In genomic region chr21:45887788-45888187, GRCh38 we compare ENCODE assay signal across 12 cellular contexts.
DNase-seq lines count a peak whose midpoint lies in the region; ATAC-seq and TF ChIP-seq lines count a peak whose summit lies in the region.
"Had no signal": no experiment of that assay in that cellular context is flagged by ENCODE, and none has a peak within 500 bp of the region (broad histone marks: within the 10 kb centered on the region; RNA-seq: fewer than 3 reads in every experiment).

No MANE protein-coding gene starts in this region.

- intact Hi-C loops in naive thymus-derived CD4-positive, alpha-beta T cell (cut with micrococcal nuclease) = no loop called here
- intact Hi-C loops in uterus (cut with DNase I; ENCODE audit: low total_unique reads) = no loop called here

- 51% methylated on average over 14 of the region's 16 CpGs for WGBS in SK-N-SH (ENCODE audit: low lambda C conversion rate)

- CTCF ChIA-PET in SK-N-SH (lab: Yijun Ruan, JAX) = interaction anchor here (0.9 to 1.9 kb wide), 7 partner anchors 9 to 332 kb away, joined by 3 to 10 read pairs (median 4); no protein-coding TSS in a partner anchor
- CTCF ChIA-PET in naive thymus-derived CD4-positive, alpha-beta T cell (lab: Charles Lee) = interaction anchor here (4.7 kb wide), 1 partner anchor 35 kb away, joined by 18 read pairs; no protein-coding TSS in a partner anchor

- peaks cover 0 to 17% (median 0%) of the 10 kb centered on the region in 5 donors for H3K27me3 Mint-ChIP-seq in naive thymus-derived CD4-positive, alpha-beta T cell

- no peak for ATAC-seq in naive thymus-derived CD4-positive, alpha-beta T cell
- no peak for ATAC-seq in GM21526 (IDR thresholded peaks at IDR 0.05; ENCODE audit: low FRiP score, unreplicated experiment)

- H3K27ac Mint-ChIP-seq in naive thymus-derived CD4-positive, alpha-beta T cell = peak overlapping the region in 7 of 9 donors; percentile 87 to 93 (median 90)
- H3K27ac Mint-ChIP-seq: nephron progenitor cell had no signal

- no peaks in the 10 kb centered on the region for H4K20me1 ChIP-seq in Loucy (ENCODE audit: insufficient read depth, low read length, poor library complexity, severe bottlenecking)
- H4K20me1 ChIP-seq in SK-N-SH (ENCODE audit: insufficient read depth) = no peaks in the 10 kb centered on the region; the same call in 1 of the 2 replicates

- no peaks in the 10 kb centered on the region for H3K9me3 ChIP-seq in Loucy (ENCODE audit: insufficient read depth, low read depth, low read length)
- no peaks in the 10 kb centered on the region for H3K9me3 ChIP-seq in SK-N-SH
- peaks cover 0 to 5% (median 0%) of the 10 kb centered on the region in 3 experiments for H3K9me3 ChIP-seq in naive thymus-derived CD4-positive, alpha-beta T cell (ENCODE audit: control insufficient read depth in 2 of 3, low read length in 3 of 3)
- H3K9me3 ChIP-seq in uterus = no peaks in the 10 kb centered on the region
- H3K9me3 ChIP-seq: MG63 had no signal

- H3K9ac ChIP-seq in Loucy (ENCODE audit: low read depth, low read length, poor library complexity, severe bottlenecking) = peak overlapping the region; percentile 61
- H3K9ac ChIP-seq in SK-N-SH = no peak overlapping the region

- peaks cover 92% of the 10 kb centered on the region for H3K4me1 ChIP-seq in Loucy (ENCODE audit: insufficient read depth, low read length, poor library complexity, severe bottlenecking)
- H3K4me1 ChIP-seq in SK-N-SH (ENCODE audit: control insufficient read depth in 1 of 2, insufficient read depth in 2 of 2, low read depth in 1 of 2, low read length in 1 of 2) = peaks cover 0 to 62% of the 10 kb centered on the region in 2 experiments; a peak in 2 of 4 replicates
- H3K4me1 ChIP-seq in naive thymus-derived CD4-positive, alpha-beta T cell (ENCODE audit: control insufficient read depth in 2 of 2, insufficient read depth in 2 of 2, low read length in 2 of 2) = peaks cover 48 to 78% of the 10 kb centered on the region in 2 donors
- no peaks in the 10 kb centered on the region for H3K4me1 ChIP-seq in uterus

- H3K27me3 ChIP-seq in Loucy (ENCODE audit: insufficient read depth, low read length, poor library complexity, severe bottlenecking) (no peaks in the 10 kb centered on the region), SK-N-SH (ENCODE audit: insufficient read depth) (no peaks in the 10 kb centered on the region), uterus (no peaks in the 10 kb centered on the region)
- no peaks in the 10 kb centered on the region for H3K27me3 ChIP-seq in naive thymus-derived CD4-positive, alpha-beta T cell (ENCODE audit: control insufficient read depth in 2 of 2, insufficient read depth in 2 of 2, low read length in 2 of 2)

- H3F3A ChIP-seq in Loucy (ENCODE audit: low read depth) (peaks cover 16% of the 10 kb centered on the region), SK-N-SH (replicated peaks; ENCODE audit: insufficient read depth) (no peaks in the 10 kb centered on the region)

- H3K4me3 Mint-ChIP-seq in naive thymus-derived CD4-positive, alpha-beta T cell = peak overlapping the region in 9 of 10 donors; percentile 24 to 81 (median 62)
- H3K4me3 Mint-ChIP-seq: nephron progenitor cell had no signal

- peaks cover 0 to 11% (median 4%) of the 10 kb centered on the region in 5 donors for H3K36me3 Mint-ChIP-seq in naive thymus-derived CD4-positive, alpha-beta T cell

- H3K79me2 ChIP-seq in Loucy (ENCODE audit: insufficient read depth, low read length) (no peaks in the 10 kb centered on the region), SK-N-SH (ENCODE audit: insufficient read depth) (no peaks in the 10 kb centered on the region)

- TF ChIP-seq RAD21 in SK-N-SH (IDR thresholded peaks at IDR 0.05; ENCODE audit: low read length) = no peak

- H3K9me3 Mint-ChIP-seq in naive thymus-derived CD4-positive, alpha-beta T cell = peaks cover 3 to 16% (median 7%) of the 10 kb centered on the region in 11 donors
- H3K9me3 Mint-ChIP-seq: nephron progenitor cell had no signal

- POLR2A ChIA-PET in SK-N-SH (lab: Yijun Ruan, JAX) = interaction anchor here (2.5 kb wide), 1 partner anchor 10 kb away, joined by 23 read pairs; no protein-coding TSS in a partner anchor
- POLR2A ChIA-PET in naive thymus-derived CD4-positive, alpha-beta T cell (lab: Charles Lee) = interaction anchor here (0.8 to 1.2 kb wide), 2 partner anchors 18 to 86 kb away, joined by 4 read pairs; no protein-coding TSS in a partner anchor

- DNase-seq in COR-L47 (lab: John Stamatoyannopoulos, UW) (peak; percentile 51), SK-N-SH (peak; percentile 84), putamen (ENCODE audit: low spot score) (no peak), uterus (no peak)
- peak in 5 of 9 donors; percentile 11 to 41 (median 21) for DNase-seq in naive thymus-derived CD4-positive, alpha-beta T cell
- DNase-seq: activated gamma-delta T cell treated with Interleukin-2 at 50 U/mL for 16 hours; cortex of kidney; MG63; nephron progenitor cell; stimulated activated CD8-positive, alpha-beta memory T cell treated with anti-CD3 and anti-CD28 coated beads, Interleukin-4, amount 100 ng/mL, for 48 hours had no signal

- H3K27ac ChIP-seq in SK-N-SH (ENCODE audit: low read depth in 2 of 2, low read length in 1 of 2) (peak overlapping the region in 1 of 2 experiments; percentile 96; a peak in 2 of 4 replicates), uterus (no peak overlapping the region)
- H3K27ac ChIP-seq in naive thymus-derived CD4-positive, alpha-beta T cell (ENCODE audit: low read depth, low read length) = no peak overlapping the region

- peak in 1 of 2 experiments; percentile 15; a peak in 1 of 4 replicates for TF ChIP-seq EP300 in SK-N-SH (IDR thresholded peaks at IDR 0.05; ENCODE audit: borderline replicate concordance in 1 of 2, low read depth in 1 of 2, low read length in 1 of 2)

- peaks cover 53 to 97% (median 91%) of the 10 kb centered on the region in 7 donors for H3K4me1 Mint-ChIP-seq in naive thymus-derived CD4-positive, alpha-beta T cell

- H3K4me3 ChIP-seq in Loucy (ENCODE audit: low read length, poor library complexity, severe bottlenecking) (no peak overlapping the region), SK-N-SH (ENCODE audit: low read depth in 2 of 2, low read length in 1 of 2) (no peak overlapping the region), uterus (no peak overlapping the region)
- no peak overlapping the region for H3K4me3 ChIP-seq in naive thymus-derived CD4-positive, alpha-beta T cell (ENCODE audit: low read length)
- H3K4me3 ChIP-seq: MG63 had no signal

- TF ChIP-seq POLR2A in uterus (IDR thresholded peaks at IDR 0.05) = no peak

- H2AFZ ChIP-seq in Loucy (ENCODE audit: low read length) (no peak overlapping the region), SK-N-SH (ENCODE audit: low read depth) (no peak overlapping the region)

- H3K36me3 ChIP-seq in Loucy (ENCODE audit: insufficient read depth, low read length) (no peaks in the 10 kb centered on the region), SK-N-SH (replicated peaks in 1 of 2; ENCODE audit: control insufficient read depth in 1 of 2, insufficient read depth in 2 of 2, low read length in 1 of 2) (no peaks in the 10 kb centered on the region), uterus (no peaks in the 10 kb centered on the region)
- H3K36me3 ChIP-seq in naive thymus-derived CD4-positive, alpha-beta T cell (ENCODE audit: control insufficient read depth in 2 of 3, insufficient read depth in 3 of 3, low read length in 3 of 3) = no peaks in the 10 kb centered on the region
- H3K36me3 ChIP-seq: MG63 had no signal

- TF ChIP-seq CTCF in Loucy (conservative IDR thresholded peaks at IDR 0.05; ENCODE audit: low read length) (no peak), SK-N-SH (IDR thresholded peaks at IDR 0.05) (no peak), uterus (IDR thresholded peaks at IDR 0.05) (no peak)

- H3K4me2 ChIP-seq in Loucy (ENCODE audit: low read depth, low read length, poor library complexity, severe bottlenecking) (peak overlapping the region; percentile 42), SK-N-SH (no peak overlapping the region)

- H3K9me2 ChIP-seq in Loucy (replicated peaks; ENCODE audit: low read depth, low read length) (no peaks in the 10 kb centered on the region), SK-N-SH (no peaks in the 10 kb centered on the region)

TF ChIP-seq in SK-N-SH, 30 proteins besides CTCF, POLR2A, EP300 and RAD21:
- no peak for TF ChIP-seq NFIC (IDR thresholded peaks at IDR 0.05; ENCODE audit: borderline replicate concordance)
- 0 out of 2 replicates have a peak, but pooled peaks have one; percentile 53 for TF ChIP-seq FOXJ3 (CRISPR knock-in tag; IDR thresholded peaks at IDR 0.05)
- peak; percentile 28 for TF ChIP-seq CHD2 (IDR thresholded peaks at IDR 0.05; ENCODE audit: low read length, partially characterized antibody)
- no peak for TF ChIP-seq PBX3 (IDR thresholded peaks at IDR 0.05)

Comparison
In these comparisons a context has a peak if more than half of its experiments do, and no peak if none do; other contexts are left out.
1. DNase-seq: peak in COR-L47 (single experiment), SK-N-SH (single experiment) and naive thymus-derived CD4-positive, alpha-beta T cell (5 of 9); none in putamen (single experiment) and uterus (0 of 2).